In the genomic region with DNA sequence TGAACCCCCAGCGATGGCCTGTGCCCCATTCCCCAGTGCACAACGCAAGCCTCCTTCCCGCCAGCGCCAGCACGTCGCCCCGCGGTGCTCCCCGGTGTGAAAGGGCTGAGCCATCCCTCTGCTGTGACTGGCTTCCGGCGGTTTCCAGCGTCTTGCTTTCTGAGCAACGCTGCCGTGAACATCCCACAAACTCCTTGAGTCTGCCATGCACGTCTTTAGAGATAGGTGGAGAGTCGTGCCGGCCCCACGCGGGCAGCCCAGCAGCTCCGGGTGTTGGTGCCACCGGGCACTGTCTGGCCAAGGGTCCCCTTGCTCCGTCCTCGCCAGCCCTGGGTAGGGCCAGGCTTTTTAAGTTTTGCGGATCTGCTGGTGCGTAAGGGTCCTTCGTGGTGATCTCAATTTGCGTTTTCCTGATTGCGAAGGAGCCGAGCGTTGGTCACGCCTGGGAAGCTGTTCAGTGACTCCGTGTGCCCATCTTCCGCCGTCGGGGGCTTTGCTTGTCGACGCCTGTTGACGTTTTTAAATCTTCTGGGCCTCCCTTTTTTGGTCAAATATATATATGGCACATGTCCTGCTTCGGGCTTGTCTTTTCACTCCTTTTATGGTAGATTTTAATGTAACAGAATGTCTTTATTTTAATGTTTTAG, we compare ENCODE assay signal across 9 cellular contexts.
DNase-seq lines count a peak whose midpoint lies in the region; FAIRE-seq and TF ChIP-seq lines count a peak whose summit lies in the region.
"Had no signal": no experiment of that assay in that cellular context is flagged by ENCODE, and none has a peak within 500 bp of the region (broad histone marks: within the 10 kb centered on the region; RNA-seq: fewer than 3 reads in every experiment).

No MANE protein-coding gene starts in this region.

- no peak overlapping the region for H2BK12ac ChIP-seq in H1 (ENCODE audit: low read depth, low read length)

- H2BK15ac ChIP-seq in H1 (ENCODE audit: low read length): peak overlapping the region; percentile 61; the same call in 1 of the 2 replicates

- FAIRE-seq in H1 (lab: Jason Lieb, UNC) (no peak), frontal cortex (lab: Jason Lieb, UNC) (no peak)

- POLR2A ChIA-PET in activated CD4-positive, alpha-beta memory T cell treated with anti-CD3 and anti-CD28 coated beads, Interleukin-2, amount 10 ng/mL, durations not matched to agents 7 days and 5 days (lab: Charles Lee): no interaction called here
- POLR2A ChIA-PET in H1 (lab: Charles Lee; ENCODE audit: partially characterized antibody): no interaction called here

- no peaks in the 10 kb centered on the region for H3K27me3 ChIP-seq in H1 (replicated peaks in 1 of 4; ENCODE audit: control insufficient read depth in 3 of 4, extremely low read depth in 1 of 4, insufficient read depth in 3 of 4, low read length in 3 of 4)

- H3K27ac ChIP-seq in H1 (ENCODE audit: low read depth, low read length): no peak overlapping the region

- no peaks in the 10 kb centered on the region for H3K79me1 ChIP-seq in H1 (ENCODE audit: low read depth, low read length)

- H3K23ac ChIP-seq in H1 (ENCODE audit: insufficient read length): no peak overlapping the region

- H3K4me1 ChIP-seq in H1 (replicated peaks in 1 of 4; ENCODE audit: control insufficient read depth in 3 of 4, insufficient read depth in 4 of 4, low read length in 3 of 4): no peaks in the 10 kb centered on the region; a peak in 1 of 7 replicates

- H2BK20ac ChIP-seq in H1 (ENCODE audit: low read length): no peak overlapping the region

- peak overlapping the region; percentile 58 for H4K8ac ChIP-seq in H1 (ENCODE audit: extremely low read depth, insufficient read depth, low read length)

- H3K4me3 Mint-ChIP-seq in activated CD4-positive, alpha-beta memory T cell treated with anti-CD3 and anti-CD28 coated beads, Interleukin-2, amount 10 ng/mL, durations not matched to agents 7 days and 5 days: peak overlapping the region; percentile 21

- peak overlapping the region; percentile 46 for H3K4me3 ChIP-seq in Jurkat, Clone E6-1 (ENCODE audit: low read length)
- H3K4me3 ChIP-seq in H1 (ENCODE audit: extremely low read depth in 1 of 4, insufficient read depth in 2 of 4, low read depth in 3 of 4, low read length in 4 of 4): no peak overlapping the region
- H3K4me3 ChIP-seq: MG63 had no signal

- DNase-seq in Jurkat, Clone E6-1 (ENCODE audit: low read depth, low spot score): peak; percentile 62
- peak; percentile 46 for DNase-seq in activated CD4-positive, alpha-beta memory T cell treated with anti-CD3 and anti-CD28 coated beads, Interleukin-2, amount 10 ng/mL, durations not matched to agents 7 days and 5 days
- no peak for DNase-seq in H1 (ENCODE audit: low read depth in 1 of 2, low spot score in 2 of 2)
- DNase-seq in stimulated activated CD4-positive, alpha-beta T cell treated with anti-CD3 and anti-CD28 coated beads, Interleukin-15, amount 100 ng/mL, for 48 hours (ENCODE audit: low read depth in 2 of 2): peak; percentile 38 to 41
- DNase-seq in cortex of kidney (lab: John Stamatoyannopoulos, UW): no peak
- DNase-seq in NCI-H1417 (lab: John Stamatoyannopoulos, UW): no peak
- DNase-seq in inferior parietal cortex (ENCODE audit: extremely low spot score): no peak
- DNase-seq in frontal cortex (ENCODE audit: low spot score in 2 of 2): no peak
- DNase-seq: MG63 had no signal

- H2AFZ ChIP-seq in H1 (ENCODE audit: low read length): no peak overlapping the region

- TF ChIP-seq CTCF in H1 (IDR thresholded peaks at IDR 0.05; ENCODE audit: control extremely low read depth in 1 of 3, insufficient read depth in 1 of 3, low read depth in 1 of 3, low read length in 3 of 3): no peak

- no peak overlapping the region for H2BK5ac ChIP-seq in H1 (ENCODE audit: low read depth, low read length)

- H3K36me3 Mint-ChIP-seq in activated CD4-positive, alpha-beta memory T cell treated with anti-CD3 and anti-CD28 coated beads, Interleukin-2, amount 10 ng/mL, durations not matched to agents 7 days and 5 days (ENCODE audit: low read depth): peaks cover 8% of the 10 kb centered on the region

- H3K23me2 ChIP-seq in H1 (ENCODE audit: low read depth, low read length): peaks cover 3% of the 10 kb centered on the region; the same call in 1 of the 2 replicates

- 0 out of 4 replicates have a peak, but pooled peaks cover 2 to 3% of the 10 kb centered on the region in 2 experiments for H3K9me3 ChIP-seq in H1 (ENCODE audit: insufficient read depth in 2 of 2, low read depth in 1 of 2, low read length in 1 of 2)
- H3K9me3 ChIP-seq: MG63 had no signal

- no peak for TF ChIP-seq POLR2A in H1 (IDR thresholded peaks at IDR 0.05; ENCODE audit: control extremely low read depth in 1 of 2, low read depth in 2 of 2, low read length in 2 of 2)

- H3K27ac Mint-ChIP-seq in activated CD4-positive, alpha-beta memory T cell treated with anti-CD3 and anti-CD28 coated beads, Interleukin-2, amount 10 ng/mL, durations not matched to agents 7 days and 5 days: peak overlapping the region; percentile 40

- no peak overlapping the region for H3K56ac ChIP-seq in H1 (replicated peaks; ENCODE audit: insufficient read length, low read depth, low read length)

- no peak for TF ChIP-seq RAD21 in H1 (IDR thresholded peaks at IDR 0.05 in 1 of 2, conservative IDR thresholded peaks at IDR 0.05 in 1 of 2; ENCODE audit: low read depth in 2 of 2, low read length in 2 of 2)

- H3K9me3 Mint-ChIP-seq in activated CD4-positive, alpha-beta memory T cell treated with anti-CD3 and anti-CD28 coated beads, Interleukin-2, amount 10 ng/mL, durations not matched to agents 7 days and 5 days: peaks cover 5% of the 10 kb centered on the region

- no peak overlapping the region for H3K9ac ChIP-seq in H1 (replicated peaks in 1 of 4; ENCODE audit: extremely low read depth in 1 of 4, low read depth in 3 of 4, low read length in 3 of 4)

- H3K4me2 ChIP-seq in H1 (ENCODE audit: insufficient read depth in 1 of 2, low read depth in 2 of 2, low read length in 2 of 2): no peak overlapping the region

- peaks cover 0 to 1% of the 10 kb centered on the region in 2 experiments for H4K20me1 ChIP-seq in H1 (replicated peaks in 1 of 2; ENCODE audit: control insufficient read depth in 1 of 2, insufficient read depth in 2 of 2, low read length in 2 of 2)

- CTCF ChIA-PET in activated CD4-positive, alpha-beta memory T cell treated with anti-CD3 and anti-CD28 coated beads, Interleukin-2, amount 10 ng/mL, durations not matched to agents 7 days and 5 days (lab: Charles Lee): no interaction called here
- CTCF ChIA-PET in H1 (lab: Charles Lee; ENCODE audit: partially characterized antibody): no interaction called here

- no peak overlapping the region for H2AK5ac ChIP-seq in H1 (ENCODE audit: low read depth, low read length)

- no peak overlapping the region for H3K14ac ChIP-seq in H1 (ENCODE audit: insufficient read length)

- no peaks in the 10 kb centered on the region for H3K79me2 ChIP-seq in H1 (ENCODE audit: control insufficient read depth in 1 of 2, insufficient read depth in 2 of 2, low read length in 2 of 2)

- TF ChIP-seq EP300 in H1 (IDR thresholded peaks at IDR 0.05; ENCODE audit: borderline replicate concordance in 1 of 2, low read depth in 2 of 2, low read length in 2 of 2): no peak

- H2BK120ac ChIP-seq in H1 (replicated peaks; ENCODE audit: low read depth, low read length): no peak overlapping the region

- no peaks in the 10 kb centered on the region for H3K36me3 ChIP-seq in H1 (ENCODE audit: control insufficient read depth in 2 of 4, insufficient read depth in 4 of 4, low read length in 3 of 4)
- H3K36me3 ChIP-seq: MG63 had no signal

- H3K18ac ChIP-seq in H1 (ENCODE audit: extremely low read depth, low read length): no peak overlapping the region

- H4K5ac ChIP-seq in H1 (ENCODE audit: insufficient read length, low read depth, low read length): no peak overlapping the region

- H3K27me3 Mint-ChIP-seq in activated CD4-positive, alpha-beta memory T cell treated with anti-CD3 and anti-CD28 coated beads, Interleukin-2, amount 10 ng/mL, durations not matched to agents 7 days and 5 days: no peaks in the 10 kb centered on the region

- H3K4ac ChIP-seq in H1 (replicated peaks; ENCODE audit: insufficient read length, low read depth, low read length): no peak overlapping the region

- WGBS in H1 (ENCODE audit: extremely low coverage in 1 of 2, insufficient coverage in 1 of 2, insufficient read length in 1 of 2, insufficient replicate concordance in 2 of 2, low coverage in 1 of 2, low lambda C conversion rate in 2 of 2, missing lambda C conversion rate in 1 of 2), 2 experiments: 84% methylated on average over 39 of the region's 39 CpGs; no CpG with 5 or more reads in 1 of the 2 experiments

- peaks cover 48% of the 10 kb centered on the region for H3K4me1 Mint-ChIP-seq in activated CD4-positive, alpha-beta memory T cell treated with anti-CD3 and anti-CD28 coated beads, Interleukin-2, amount 10 ng/mL, durations not matched to agents 7 days and 5 days

- H4K91ac ChIP-seq in H1 (replicated peaks; ENCODE audit: insufficient read length, low read length): no peak overlapping the region

TF ChIP-seq in H1, 55 proteins besides CTCF, POLR2A, EP300 and RAD21 (continues in another document):
- TF ChIP-seq JUN (IDR thresholded peaks at IDR 0.05; ENCODE audit: low read depth, low read length): no peak
- TF ChIP-seq RBBP5 (IDR thresholded peaks at IDR 0.05; ENCODE audit: borderline replicate concordance, low read depth, low read length): no peak
- TF ChIP-seq NRF1 (IDR thresholded peaks at IDR 0.05; ENCODE audit: low read depth, low read length): no peak
- no peak for TF ChIP-seq POLR2AphosphoS5 (IDR thresholded peaks at IDR 0.05; ENCODE audit: low read depth, low read length)
- TF ChIP-seq FOSL1 (IDR thresholded peaks at IDR 0.05; ENCODE audit: insufficient read depth, low read depth, low read length): no peak
- TF ChIP-seq, protein P1, sequence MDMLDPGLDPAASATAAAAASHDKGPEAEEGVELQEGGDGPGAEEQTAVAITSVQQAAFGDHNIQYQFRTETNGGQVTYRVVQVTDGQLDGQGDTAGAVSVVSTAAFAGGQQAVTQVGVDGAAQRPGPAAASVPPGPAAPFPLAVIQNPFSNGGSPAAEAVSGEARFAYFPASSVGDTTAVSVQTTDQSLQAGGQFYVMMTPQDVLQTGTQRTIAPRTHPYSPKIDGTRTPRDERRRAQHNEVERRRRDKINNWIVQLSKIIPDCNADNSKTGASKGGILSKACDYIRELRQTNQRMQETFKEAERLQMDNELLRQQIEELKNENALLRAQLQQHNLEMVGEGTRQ (IDR thresholded peaks at IDR 0.05; ENCODE audit: low read length): no peak
- TF ChIP-seq CBX8 (IDR thresholded peaks at IDR 0.05; ENCODE audit: borderline replicate concordance, low read depth, low read length): no peak
- no peak for TF ChIP-seq KDM4A (IDR thresholded peaks at IDR 0.05; ENCODE audit: low read depth, low read length, severe bottlenecking)
- no peak for TF ChIP-seq GTF2F1 (IDR thresholded peaks at IDR 0.05; ENCODE audit: borderline replicate concordance, low read depth, low read length)
- TF ChIP-seq SIRT6 (IDR thresholded peaks at IDR 0.05; ENCODE audit: low read length): no peak
- TF ChIP-seq TAF1 (IDR thresholded peaks at IDR 0.05; ENCODE audit: low read depth, low read length): no peak

Comparison
In these comparisons a context has a peak if more than half of its experiments do, and no peak if none do; other contexts are left out.
1. DNase-seq: peak in Jurkat, Clone E6-1 (single experiment), activated CD4-positive, alpha-beta memory T cell treated with anti-CD3 and anti-CD28 coated beads, Interleukin-2, amount 10 ng/mL, durations not matched to agents 7 days and 5 days (single experiment) and stimulated activated CD4-positive, alpha-beta T cell treated with anti-CD3 and anti-CD28 coated beads, Interleukin-15, amount 100 ng/mL, for 48 hours (2 of 2); none in H1 (0 of 2), cortex of kidney (single experiment), NCI-H1417 (0 of 3), inferior parietal cortex (single experiment) and frontal cortex (0 of 2).